32 cellular contexts compared by ENCODE assay signal in genomic region chr7:46750321-46750865, GRCh38.
"Had no signal": no experiment of that assay in that cellular context is flagged by ENCODE, and none has a peak within 500 bp of the region (broad histone marks: within the 10 kb centered on the region; RNA-seq: fewer than 3 reads in every experiment).

No MANE protein-coding gene starts in this region.

- H3K27ac ChIP-seq: body of pancreas, heart left ventricle, pancreas, psoas muscle, stomach, tibial nerve, vagina had no signal

- H3K27ac Mint-ChIP-seq: activated CD4-positive, alpha-beta T cell treated with anti-CD3 and anti-CD28 coated beads for 36 hours; activated CD8-positive, alpha-beta memory T cell treated with anti-CD3 and anti-CD28 coated beads, Interleukin-2, amount 10 ng/mL, durations not matched to agents 7 days and 5 days; activated CD8-positive, alpha-beta T cell treated with anti-CD3 and anti-CD28 coated beads, Interleukin-2, amount 10 ng/mL, durations not matched to agents 7 days and 5 days; activated naive CD4-positive, alpha-beta T cell treated with anti-CD3 and anti-CD28 coated beads, Interleukin-2, amount 50 U/mL, for 24 hours; activated T-helper 2 cell treated with anti-CD3 and anti-CD28 coated beads, Interferon-gamma antibody, Interleukin-2, Interleukin-4, amounts not matched to agents 10 μg/mL and 5 μg/mL and 100 μg/mL, durations not matched to agents 14 hours and 24 hours and 36 hours; effector memory CD8-positive, alpha-beta T cell; immature natural killer cell; naive B cell; stimulated activated memory B cell treated with anti-CD40 and anti-IgM and Interleukin-4, amounts not matched to agents 10 μg/mL and 1 μg/mL and 100 μg/mL, for 72 hours; T-helper 2 cell treated with Interferon-gamma antibody and Interleukin-4, amounts not matched to agents 5 μg/mL and 100 μg/mL, for 36 hours had no signal

- ATAC-seq: activated CD4-positive, alpha-beta T cell treated with anti-CD3 and anti-CD28 coated beads for 36 hours; activated CD8-positive, alpha-beta memory T cell treated with anti-CD3 and anti-CD28 coated beads, Interleukin-2, amount 10 ng/mL, durations not matched to agents 7 days and 5 days; activated CD8-positive, alpha-beta T cell treated with anti-CD3 and anti-CD28 coated beads, Interleukin-2, amount 10 ng/mL, durations not matched to agents 7 days and 5 days; body of pancreas; effector memory CD8-positive, alpha-beta T cell; heart left ventricle; left lobe of liver; pancreas; psoas muscle; stimulated activated memory B cell treated with anti-CD40 and anti-IgM and Interleukin-4, amounts not matched to agents 10 μg/mL and 1 μg/mL and 100 μg/mL, for 72 hours had no signal

- H3K4me3 ChIP-seq: body of pancreas, coronary artery, heart left ventricle, lung, pancreas, psoas muscle, sigmoid colon, stomach, tibial nerve, vagina had no signal

- FAIRE-seq: endothelial cell of umbilical vein, pancreas, small intestine had no signal

- DNase-seq: activated CD4-positive, alpha-beta T cell treated with anti-CD3 and anti-CD28 coated beads for 36 hours; activated CD4-positive, CD25-positive, alpha-beta regulatory T cell; activated CD8-positive, alpha-beta memory T cell treated with anti-CD3 and anti-CD28 coated beads, Interleukin-2, amount 10 ng/mL, durations not matched to agents 7 days and 5 days; activated CD8-positive, alpha-beta T cell treated with anti-CD3 and anti-CD28 coated beads, Interleukin-2, amount 10 ng/mL, durations not matched to agents 7 days and 5 days; activated T-cell treated with anti-CD3 and anti-CD28 coated beads, Interleukin-2, amount 50 U/mL, for 48 hours; body of pancreas; effector memory CD8-positive, alpha-beta T cell; foreskin fibroblast; heart left ventricle; hypothalamus; immature natural killer cell; kidney glomerular epithelial cell; naive B cell; pancreas; psoas muscle; sigmoid colon; small intestine; stimulated activated CD4-positive, alpha-beta T cell treated with anti-CD3 and anti-CD28 coated beads, Interleukin-1b, Interleukin-23, amount 100 ng/mL, for 48 hours; stimulated activated CD4-positive, alpha-beta T cell treated with anti-CD3 and anti-CD28 coated beads, Interleukin-4, amount 100 ng/mL, for 4 hours; stimulated activated CD8-positive, alpha-beta memory T cell treated with anti-CD3 and anti-CD28 coated beads, Interleukin-4, amount 100 ng/mL, for 48 hours; stomach; T-helper 1 cell had no signal

- H3K4me3 Mint-ChIP-seq: activated CD4-positive, alpha-beta T cell treated with anti-CD3 and anti-CD28 coated beads for 36 hours; activated CD8-positive, alpha-beta memory T cell treated with anti-CD3 and anti-CD28 coated beads, Interleukin-2, amount 10 ng/mL, durations not matched to agents 7 days and 5 days; activated CD8-positive, alpha-beta T cell treated with anti-CD3 and anti-CD28 coated beads, Interleukin-2, amount 10 ng/mL, durations not matched to agents 7 days and 5 days; activated naive CD4-positive, alpha-beta T cell treated with anti-CD3 and anti-CD28 coated beads, Interleukin-2, amount 50 U/mL, for 24 hours; effector memory CD8-positive, alpha-beta T cell; immature natural killer cell; naive B cell; stimulated activated memory B cell treated with anti-CD40 and anti-IgM and Interleukin-4, amounts not matched to agents 10 μg/mL and 1 μg/mL and 100 μg/mL, for 72 hours; T-helper 2 cell treated with Interferon-gamma antibody and Interleukin-4, amounts not matched to agents 5 μg/mL and 100 μg/mL, for 36 hours had no signal

- H3K36me3 ChIP-seq: heart left ventricle, pancreas, sigmoid colon, stomach, tibial nerve, vagina had no signal

- H3K36me3 Mint-ChIP-seq: activated CD8-positive, alpha-beta memory T cell treated with anti-CD3 and anti-CD28 coated beads, Interleukin-2, amount 10 ng/mL, durations not matched to agents 7 days and 5 days; activated naive CD4-positive, alpha-beta T cell treated with anti-CD3 and anti-CD28 coated beads, Interleukin-2, amount 50 U/mL, for 24 hours; immature natural killer cell; naive B cell; stimulated activated memory B cell treated with anti-CD40 and anti-IgM and Interleukin-4, amounts not matched to agents 10 μg/mL and 1 μg/mL and 100 μg/mL, for 72 hours had no signal

- H3K4me1 ChIP-seq: psoas muscle had no signal

- H3K27me3 ChIP-seq: body of pancreas, heart left ventricle, pancreas, sigmoid colon, stomach, tibial nerve, vagina had no signal

- H3K27me3 Mint-ChIP-seq: activated CD4-positive, alpha-beta T cell treated with anti-CD3 and anti-CD28 coated beads for 36 hours; activated CD8-positive, alpha-beta memory T cell treated with anti-CD3 and anti-CD28 coated beads, Interleukin-2, amount 10 ng/mL, durations not matched to agents 7 days and 5 days; activated naive CD4-positive, alpha-beta T cell treated with anti-CD3 and anti-CD28 coated beads, Interleukin-2, amount 50 U/mL, for 24 hours; effector memory CD8-positive, alpha-beta T cell; stimulated activated memory B cell treated with anti-CD40 and anti-IgM and Interleukin-4, amounts not matched to agents 10 μg/mL and 1 μg/mL and 100 μg/mL, for 72 hours had no signal

- H3K4me1 Mint-ChIP-seq: activated CD4-positive, alpha-beta T cell treated with anti-CD3 and anti-CD28 coated beads for 36 hours; activated CD8-positive, alpha-beta memory T cell treated with anti-CD3 and anti-CD28 coated beads, Interleukin-2, amount 10 ng/mL, durations not matched to agents 7 days and 5 days; activated naive CD4-positive, alpha-beta T cell treated with anti-CD3 and anti-CD28 coated beads, Interleukin-2, amount 50 U/mL, for 24 hours; naive B cell; stimulated activated memory B cell treated with anti-CD40 and anti-IgM and Interleukin-4, amounts not matched to agents 10 μg/mL and 1 μg/mL and 100 μg/mL, for 72 hours had no signal

- H3K9me3 ChIP-seq: body of pancreas, heart left ventricle, pancreas, psoas muscle, sigmoid colon, stomach, tibial nerve, vagina had no signal

- H3K9me3 Mint-ChIP-seq: activated naive CD4-positive, alpha-beta T cell treated with anti-CD3 and anti-CD28 coated beads, Interleukin-2, amount 50 U/mL, for 24 hours; activated T-helper 2 cell treated with anti-CD3 and anti-CD28 coated beads, Interferon-gamma antibody, Interleukin-2, Interleukin-4, amounts not matched to agents 10 μg/mL and 5 μg/mL and 100 μg/mL, durations not matched to agents 14 hours and 24 hours and 36 hours had no signal
